14 cellular contexts compared by ENCODE assay signal in the genomic region with DNA sequence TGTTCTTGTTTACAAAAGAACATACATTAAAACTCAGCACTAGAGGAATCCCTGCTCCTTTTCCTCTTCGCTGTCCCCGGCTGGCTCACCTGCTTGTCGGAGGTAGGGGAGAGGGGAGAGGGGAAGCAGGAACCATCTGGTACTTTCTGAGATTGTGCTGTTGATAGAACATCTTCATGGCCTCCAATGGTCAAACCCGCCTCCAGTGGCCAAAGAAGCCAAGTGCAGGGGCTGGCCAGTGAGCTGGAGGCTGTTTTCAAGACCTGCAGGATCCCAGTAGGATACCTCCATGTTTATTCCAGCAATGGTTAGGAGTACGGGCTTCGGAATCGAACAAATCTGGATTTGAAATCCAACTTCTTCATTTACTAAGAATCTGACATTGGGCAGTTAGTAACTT.
A peak's percentile ranks its signal among the peaks of the same experiment; 100 is the strongest.
DNase-seq lines count a peak whose midpoint lies in the region; ATAC-seq and TF ChIP-seq lines count a peak whose summit lies in the region.
"Had no signal": no experiment of that assay in that cellular context is flagged by ENCODE, and none has a peak within 500 bp of the region (broad histone marks: within the 10 kb centered on the region; RNA-seq: fewer than 3 reads in every experiment).

No MANE protein-coding gene starts in this region.

- H3K27ac Mint-ChIP-seq in mesothelial cell of epicardium = no peak overlapping the region
- H3K27ac Mint-ChIP-seq: activated naive CD8-positive, alpha-beta T cell treated with anti-CD3 and anti-CD28 coated beads for 36 hours; stimulated activated effector memory CD8-positive, alpha-beta T cell treated with anti-CD3 and anti-CD28 coated beads, Interleukin-12 subunit alpha, Interleukin-12 subunit beta, amount 100 ng/mL, for 72 hours; T-helper 1 cell treated with Interleukin-12 subunit alpha and Interleukin-12 subunit beta and Interleukin-4 antibody, amounts not matched to agents 30 μg/mL and 1 μg/mL, for 36 hours had no signal

- no peaks in the 10 kb centered on the region for H3K27me3 Mint-ChIP-seq in mesothelial cell of epicardium (ENCODE audit: low read depth)

- in situ Hi-C loops in brain microvascular endothelial cell (cut with HindIII; ENCODE audit: low pct_ligation_motif_present, low sequenced_read_pairs) = no loop called here

- H3K4me2 ChIP-seq in BLaER1 treated with 17β-estradiol and CSF1 and Interleukin-3, amounts not matched to agents 10 nM and 100 nM = peak overlapping the region; percentile 59 to 87 (median 76)

- no peak overlapping the region for H3K9ac ChIP-seq in BLaER1 treated with 17β-estradiol and CSF1 and Interleukin-3, amounts not matched to agents 10 nM and 100 nM

- H3K36me3 ChIP-seq in BLaER1 treated with 17β-estradiol and CSF1 and Interleukin-3, amounts not matched to agents 10 nM and 100 nM = no peaks in the 10 kb centered on the region
- H3K36me3 ChIP-seq in brain microvascular endothelial cell (replicated peaks) = no peaks in the 10 kb centered on the region
- H3K36me3 ChIP-seq: heart left ventricle had no signal

- no peak overlapping the region for H3K27ac ChIP-seq in BLaER1 treated with 17β-estradiol and CSF1 and Interleukin-3, amounts not matched to agents 10 nM and 100 nM
- no peak overlapping the region for H3K27ac ChIP-seq in brain microvascular endothelial cell

- H4K20me1 ChIP-seq in BLaER1 treated with 17β-estradiol and CSF1 and Interleukin-3, amounts not matched to agents 10 nM and 100 nM = no peaks in the 10 kb centered on the region; a peak in 1 of 22 replicates

- no peaks in the 10 kb centered on the region for H3K36me3 Mint-ChIP-seq in mesothelial cell of epicardium
- H3K36me3 Mint-ChIP-seq: activated naive CD8-positive, alpha-beta T cell treated with anti-CD3 and anti-CD28 coated beads for 36 hours; stimulated activated effector memory CD8-positive, alpha-beta T cell treated with anti-CD3 and anti-CD28 coated beads, Interleukin-12 subunit alpha, Interleukin-12 subunit beta, amount 100 ng/mL, for 72 hours had no signal

- no peak overlapping the region for H3K4me3 Mint-ChIP-seq in mesothelial cell of epicardium
- H3K4me3 Mint-ChIP-seq: activated naive CD8-positive, alpha-beta T cell treated with anti-CD3 and anti-CD28 coated beads for 36 hours; stimulated activated effector memory CD8-positive, alpha-beta T cell treated with anti-CD3 and anti-CD28 coated beads, Interleukin-12 subunit alpha, Interleukin-12 subunit beta, amount 100 ng/mL, for 72 hours; T-helper 1 cell treated with Interleukin-12 subunit alpha and Interleukin-12 subunit beta and Interleukin-4 antibody, amounts not matched to agents 30 μg/mL and 1 μg/mL, for 36 hours had no signal

- DNase-seq in HT1080 (ENCODE audit: low read depth) = peak; percentile 11
- DNase-seq in brain microvascular endothelial cell = no peak
- DNase-seq in mesothelial cell of epicardium (ENCODE audit: low spot score in 2 of 2, unreplicated experiment in 2 of 2) = no peak
- DNase-seq in activated CD8-positive, alpha-beta memory T cell treated with anti-CD3 and anti-CD28 coated beads, Interleukin-2, amount 50 U/mL, for 4 hours = no peak
- DNase-seq: activated naive CD8-positive, alpha-beta T cell treated with anti-CD3 and anti-CD28 coated beads for 36 hours; heart left ventricle; NCI-H146; stimulated activated CD4-positive, alpha-beta T cell treated with anti-CD3 and anti-CD28 coated beads, Interleukin-1b, Interleukin-23, amount 100 ng/mL, for 48 hours had no signal

- H3K27me3 ChIP-seq in BLaER1 treated with 17β-estradiol and CSF1 and Interleukin-3, amounts not matched to agents 10 nM and 100 nM = peaks cover 0 to 6% (median 0%) of the 10 kb centered on the region in 11 experiments; a peak in 4 of 22 replicates
- no peaks in the 10 kb centered on the region for H3K27me3 ChIP-seq in brain microvascular endothelial cell (replicated peaks)

- ATAC-seq in HG03095 (IDR thresholded peaks at IDR 0.05; ENCODE audit: unreplicated experiment) = no peak
- ATAC-seq in HG02642 (IDR thresholded peaks at IDR 0.05; ENCODE audit: poor library complexity, unreplicated experiment) = no peak
- ATAC-seq in GM21737 (IDR thresholded peaks at IDR 0.05; ENCODE audit: unreplicated experiment) = no peak
- ATAC-seq: heart left ventricle; stimulated activated effector memory CD8-positive, alpha-beta T cell treated with anti-CD3 and anti-CD28 coated beads, Interleukin-12 subunit alpha, Interleukin-12 subunit beta, amount 100 ng/mL, for 72 hours had no signal

- no peaks in the 10 kb centered on the region for H3K9me3 ChIP-seq in BLaER1 treated with 17β-estradiol and CSF1 and Interleukin-3, amounts not matched to agents 10 nM and 100 nM (replicated peaks in 1 of 11)
- H3K9me3 ChIP-seq: heart left ventricle had no signal

- H3K4me3 ChIP-seq in BLaER1 treated with 17β-estradiol and CSF1 and Interleukin-3, amounts not matched to agents 10 nM and 100 nM = no peak overlapping the region
- H3K4me3 ChIP-seq in brain microvascular endothelial cell (ENCODE audit: low read depth, low read length) = no peak overlapping the region
- H3K4me3 ChIP-seq: heart left ventricle had no signal

- peaks cover 33% of the 10 kb centered on the region for H3K4me1 Mint-ChIP-seq in mesothelial cell of epicardium
- H3K4me1 Mint-ChIP-seq: activated naive CD8-positive, alpha-beta T cell treated with anti-CD3 and anti-CD28 coated beads for 36 hours; stimulated activated effector memory CD8-positive, alpha-beta T cell treated with anti-CD3 and anti-CD28 coated beads, Interleukin-12 subunit alpha, Interleukin-12 subunit beta, amount 100 ng/mL, for 72 hours had no signal

- peaks cover 35 to 39% (median 36%) of the 10 kb centered on the region in 10 experiments for H3K4me1 ChIP-seq in BLaER1 treated with 17β-estradiol and CSF1 and Interleukin-3, amounts not matched to agents 10 nM and 100 nM

- TF ChIP-seq CTCF in brain microvascular endothelial cell (IDR thresholded peaks at IDR 0.05; ENCODE audit: low read depth, low read length, missing control alignments) (peak; percentile 63), mesothelial cell of epicardium (IDR thresholded peaks at IDR 0.05; ENCODE audit: unreplicated experiment) (peak; percentile 19)

- no peaks in the 10 kb centered on the region for H3K9me3 Mint-ChIP-seq in mesothelial cell of epicardium
- H3K9me3 Mint-ChIP-seq: activated naive CD8-positive, alpha-beta T cell treated with anti-CD3 and anti-CD28 coated beads for 36 hours; stimulated activated effector memory CD8-positive, alpha-beta T cell treated with anti-CD3 and anti-CD28 coated beads, Interleukin-12 subunit alpha, Interleukin-12 subunit beta, amount 100 ng/mL, for 72 hours; T-helper 1 cell treated with Interleukin-12 subunit alpha and Interleukin-12 subunit beta and Interleukin-4 antibody, amounts not matched to agents 30 μg/mL and 1 μg/mL, for 36 hours had no signal
